Comparison of ENCODE assay signal across 8 cellular contexts in genomic region chr10:50540069-50540825, GRCh38.
DNase-seq lines count a peak whose midpoint lies in the region; ATAC-seq and TF ChIP-seq lines count a peak whose summit lies in the region.

No MANE protein-coding gene starts in this region.

- no peak for TF ChIP-seq EP300 in ovary (IDR thresholded peaks at IDR 0.05)

- DNase-seq in NOMO-1 treated with dmso at 0.1 percent for 144 hours (lab: John Stamatoyannopoulos, UW; ENCODE audit: unreplicated experiment) (peak; percentile 34), myocyte (ENCODE audit: low read depth) (peak; percentile 13), NCI-H526 (lab: John Stamatoyannopoulos, UW) (no peak), ovary (no peak), endothelial cell (ENCODE audit: low spot score) (no peak), NCI-H128 (lab: John Stamatoyannopoulos, UW; ENCODE audit: unreplicated experiment) (no peak)

- no peak overlapping the region for H3K27ac Mint-ChIP-seq in endothelial cell (ENCODE audit: unreplicated experiment)

- peaks cover 34% of the 10 kb centered on the region for H3K4me1 Mint-ChIP-seq in endothelial cell (ENCODE audit: unreplicated experiment)

- no peak overlapping the region for H3K27ac ChIP-seq in ovary

- H3K4me1 ChIP-seq in ovary (ENCODE audit: insufficient read depth), result peaks cover 9% of the 10 kb centered on the region

- WGBS in ovary, 3 donors, result 89 to 93% (median 91%) methylated on average over 3 of the region's 3 CpGs

- ATAC-seq in GM18867 (IDR thresholded peaks at IDR 0.05; ENCODE audit: unreplicated experiment) (peak; percentile 56), HG02610 (IDR thresholded peaks at IDR 0.05; ENCODE audit: unreplicated experiment) (peak; percentile 51)

- no peaks in the 10 kb centered on the region for H3K36me3 ChIP-seq in ovary

- H3K9me3 Mint-ChIP-seq in endothelial cell (ENCODE audit: unreplicated experiment), result no peaks in the 10 kb centered on the region

- no peaks in the 10 kb centered on the region for H3K9me3 ChIP-seq in ovary

- no peak for TF ChIP-seq POLR2A in ovary (IDR thresholded peaks at IDR 0.05)

- no peak overlapping the region for H3K4me3 ChIP-seq in ovary

- H3K4me3 Mint-ChIP-seq in endothelial cell (ENCODE audit: unreplicated experiment), result no peak overlapping the region

- H3K36me3 Mint-ChIP-seq in endothelial cell (ENCODE audit: low read depth, unreplicated experiment), result no peaks in the 10 kb centered on the region

- H3K27me3 ChIP-seq in ovary, result no peaks in the 10 kb centered on the region

- peaks cover 3% of the 10 kb centered on the region for H3K27me3 Mint-ChIP-seq in endothelial cell (ENCODE audit: unreplicated experiment)

- TF ChIP-seq CTCF in ovary (IDR thresholded peaks at IDR 0.05), result no peak
- TF ChIP-seq CTCF in endothelial cell (IDR thresholded peaks at IDR 0.05; ENCODE audit: unreplicated experiment), result no peak

- intact Hi-C loops in ovary (cut with DNase I), result no loop called here

Comparison
In these comparisons a context has a peak if more than half of its experiments do, and no peak if none do; other contexts are left out.
1. DNase-seq: peak in NOMO-1 treated with dmso at 0.1 percent for 144 hours (single experiment) and myocyte (single experiment); none in NCI-H526 (0 of 2), ovary (0 of 5), endothelial cell (single experiment) and NCI-H128 (single experiment).